Comparison of ENCODE assay signal across 8 cellular contexts in the genomic region with DNA sequence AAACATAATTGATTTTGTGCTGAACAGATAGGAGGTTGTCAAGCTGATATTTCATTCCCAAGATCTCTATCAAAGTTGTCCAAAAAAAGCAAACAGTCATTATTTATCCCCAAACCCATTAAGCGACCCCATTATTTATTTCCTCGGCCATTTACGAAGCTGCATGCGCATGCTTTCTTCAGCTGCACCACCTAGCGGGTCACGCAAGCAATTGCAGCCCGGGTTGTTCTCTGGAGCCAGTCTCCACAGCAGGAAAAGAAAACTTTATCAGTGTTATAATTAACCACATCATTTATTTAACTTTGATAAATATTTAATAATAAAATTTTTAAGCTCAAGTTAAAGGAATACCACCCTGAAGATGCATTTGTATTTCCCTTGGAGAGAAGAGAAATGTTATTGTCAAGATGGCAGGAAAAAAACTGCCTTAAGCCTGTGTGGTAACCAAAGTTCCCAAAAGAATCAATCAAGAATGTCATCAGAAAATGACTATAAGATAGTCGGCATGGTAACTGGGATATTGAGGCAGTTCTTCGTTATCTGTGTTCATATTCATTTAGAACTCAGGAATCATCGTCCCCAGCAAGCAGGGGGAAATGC.
DNase-seq lines count a peak whose midpoint lies in the region; ATAC-seq and TF ChIP-seq lines count a peak whose summit lies in the region.

No MANE protein-coding gene starts in this region.

- ATAC-seq in GM18511 (IDR thresholded peaks at IDR 0.05; ENCODE audit: unreplicated experiment) (peak; percentile 93), HG02973 (IDR thresholded peaks at IDR 0.05; ENCODE audit: unreplicated experiment) (peak; percentile 78)

- intact Hi-C loops in uterus (cut with DNase I; ENCODE audit: low total_unique reads): no loop called here

- peak; percentile 99 for TF ChIP-seq CTCF in fibroblast of mammary gland (conservative IDR thresholded peaks at IDR 0.05; ENCODE audit: control insufficient read depth, insufficient read depth, low read depth, low read length)
- TF ChIP-seq CTCF in uterus (IDR thresholded peaks at IDR 0.05): peak; percentile 56 to 83 (median 67)

- H3K9me3 ChIP-seq in uterus: no peaks in the 10 kb centered on the region

- no peaks in the 10 kb centered on the region for H3K36me3 ChIP-seq in uterus

- no peaks in the 10 kb centered on the region for H3K27me3 ChIP-seq in uterus

- H3K4me3 ChIP-seq in fibroblast of mammary gland (ENCODE audit: control insufficient read depth, low read depth, low read length): no peak overlapping the region
- H3K4me3 ChIP-seq in uterus: peak overlapping the region in 1 of 2 donors; percentile 5

- no peak for TF ChIP-seq POLR2A in uterus (IDR thresholded peaks at IDR 0.05)

- no peak overlapping the region for H3K27ac ChIP-seq in uterus

- DNase-seq in AG20443 (ENCODE audit: low spot score) (peak; percentile 53), NCI-H345 treated with DMSO at 0.1 percent for 48 hours (lab: John Stamatoyannopoulos, UW; ENCODE audit: unreplicated experiment) (peak; percentile 6), activated T-cell treated with anti-CD3 and anti-CD28 coated beads for 24 hours (ENCODE audit: low read depth) (peak; percentile 26), fibroblast of mammary gland (ENCODE audit: low read depth) (peak; percentile 60), occipital lobe (lab: John Stamatoyannopoulos, UW) (peak; percentile 13), uterus (peak in 1 of 2 donors; percentile 19)

- no peaks in the 10 kb centered on the region for H3K4me1 ChIP-seq in uterus
